In the genomic region with DNA sequence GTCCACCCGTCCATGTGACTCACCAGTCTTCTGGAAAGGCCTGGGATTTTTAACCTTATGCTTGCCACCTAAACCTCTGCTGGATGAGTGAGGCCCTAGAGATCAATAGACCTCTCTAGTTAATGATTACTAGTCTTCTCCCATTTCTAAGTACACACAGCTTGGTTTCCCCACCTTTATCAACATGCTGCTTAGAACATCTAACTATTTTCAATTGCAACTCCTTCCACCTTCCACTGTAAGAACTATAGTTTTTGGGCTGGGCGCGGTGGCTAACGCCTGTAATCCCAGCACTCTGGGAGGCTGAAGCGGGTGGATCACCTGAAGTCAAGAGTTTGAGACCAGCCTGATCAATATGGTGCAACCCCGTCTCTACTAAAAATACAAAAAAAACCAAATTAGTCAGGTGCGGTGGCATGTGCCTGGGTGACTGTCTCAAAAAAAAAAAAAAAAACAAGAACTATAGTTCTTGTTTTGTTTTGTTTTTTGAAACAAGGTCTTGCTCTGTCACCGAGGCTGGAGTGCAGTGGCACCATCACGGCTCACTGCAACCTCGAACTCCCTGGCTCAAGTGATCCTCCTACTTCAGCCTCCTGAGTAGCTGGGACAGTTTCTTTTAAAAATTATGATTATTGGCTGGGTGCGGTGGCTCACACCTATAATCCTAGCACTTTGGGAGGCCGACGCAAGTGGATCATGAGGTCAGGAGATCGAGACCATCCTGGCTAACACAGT, we compare ENCODE assay signal across 1 cellular context.
TF ChIP-seq lines count a peak whose summit lies in the region.

No MANE protein-coding gene starts in this region.

TF ChIP-seq in HepG2, 621 proteins besides CTCF, POLR2A, EP300 and RAD21 (continued from another document and continues in another):
- TF ChIP-seq ZNF619 (CRISPR knock-in tag; IDR thresholded peaks at IDR 0.05) (no peak), ZNF160 (CRISPR knock-in tag; IDR thresholded peaks at IDR 0.05) (no peak; the same call in 1 of the 2 replicates), RFX1 (IDR thresholded peaks at IDR 0.05) (no peak), ZNF331 (CRISPR knock-in tag; IDR thresholded peaks at IDR 0.05) (no peak; the same call in 1 of the 2 replicates), XRCC5 (optimal IDR thresholded peaks at IDR 0.05; ENCODE audit: low read length) (no peak), SP5 (CRISPR knock-in tag; IDR thresholded peaks at IDR 0.05; ENCODE audit: borderline replicate concordance, low read depth) (peak; percentile 47; the same call in 1 of the 2 replicates), TBL1XR1 (IDR thresholded peaks at IDR 0.05; ENCODE audit: borderline replicate concordance, low read length, partially characterized antibody) (no peak), NCOR1 (IDR thresholded peaks at IDR 0.05; ENCODE audit: borderline replicate concordance, low read length) (peak; percentile 83; the same call in 1 of the 2 replicates), ZZZ3 (CRISPR knock-in tag; IDR thresholded peaks at IDR 0.05; ENCODE audit: borderline replicate concordance) (no peak), TRIM22 (IDR thresholded peaks at IDR 0.05) (no peak), JUND (CRISPR knock-in tag; IDR thresholded peaks at IDR 0.05) (peak; percentile 63), ZNF230 (CRISPR knock-in tag; IDR thresholded peaks at IDR 0.05) (no peak), HMGA1 (CRISPR knock-in tag; conservative IDR thresholded peaks at IDR 0.05) (no peak), ZNF253 (CRISPR knock-in tag; IDR thresholded peaks at IDR 0.05; ENCODE audit: borderline replicate concordance) (no peak), GTF2F1 (IDR thresholded peaks at IDR 0.05; ENCODE audit: low read length) (no peak), ZNF780A (CRISPR knock-in tag; IDR thresholded peaks at IDR 0.05) (no peak), ZNF770 (CRISPR knock-in tag; IDR thresholded peaks at IDR 0.05) (peak; percentile 70), ZFP1 (CRISPR knock-in tag; IDR thresholded peaks at IDR 0.05) (peak; percentile 74; the same call in 1 of the 2 replicates), SRSF4 (IDR thresholded peaks at IDR 0.05; ENCODE audit: low read depth, low read length, poor library complexity, severe bottlenecking) (no peak), TOE1 (CRISPR knock-in tag; IDR thresholded peaks at IDR 0.05) (no peak), THRA (CRISPR knock-in tag; IDR thresholded peaks at IDR 0.05; ENCODE audit: borderline replicate concordance) (no peak; the same call in none of the 2 replicates), MBNL3 (CRISPR knock-in tag; conservative IDR thresholded peaks at IDR 0.05) (no peak), ZC3H13 (CRISPR knock-in tag; IDR thresholded peaks at IDR 0.05) (no peak), ZNF432 (CRISPR knock-in tag; IDR thresholded peaks at IDR 0.05; ENCODE audit: borderline replicate concordance) (no peak), ZKSCAN1 (IDR thresholded peaks at IDR 0.05; ENCODE audit: low read length) (no peak), RNF2 (conservative IDR thresholded peaks at IDR 0.05; ENCODE audit: low read depth) (no peak), ATM (IDR thresholded peaks at IDR 0.05; ENCODE audit: borderline replicate concordance) (no peak), TOPORS (CRISPR knock-in tag; IDR thresholded peaks at IDR 0.05) (no peak), ZNF775 (CRISPR knock-in tag; IDR thresholded peaks at IDR 0.05; ENCODE audit: borderline replicate concordance) (no peak), RFX3 (CRISPR knock-in tag; IDR thresholded peaks at IDR 0.05) (no peak), TP53 (CRISPR knock-in tag; conservative IDR thresholded peaks at IDR 0.05) (peak; percentile 83), AHR (CRISPR knock-in tag; IDR thresholded peaks at IDR 0.05) (no peak; the same call in 1 of the 2 replicates), MEF2D (CRISPR knock-in tag; IDR thresholded peaks at IDR 0.05) (0 out of 2 replicates have a peak, but pooled peaks have one; percentile 46), ZNF569 (CRISPR knock-in tag; IDR thresholded peaks at IDR 0.05; ENCODE audit: borderline replicate concordance) (no peak), ZFP41 (CRISPR knock-in tag; IDR thresholded peaks at IDR 0.05; ENCODE audit: borderline replicate concordance) (no peak), SMAD1 (CRISPR knock-in tag; IDR thresholded peaks at IDR 0.05; ENCODE audit: borderline replicate concordance, low read depth) (no peak), ZNF256 (CRISPR knock-in tag; conservative IDR thresholded peaks at IDR 0.05) (no peak), IRX3 (CRISPR knock-in tag; IDR thresholded peaks at IDR 0.05; ENCODE audit: borderline replicate concordance, low read depth) (no peak), GABPB1 (CRISPR knock-in tag; IDR thresholded peaks at IDR 0.05) (no peak; the same call in 1 of the 2 replicates), ZNF678 (CRISPR knock-in tag; IDR thresholded peaks at IDR 0.05) (no peak), ZNF17 (CRISPR knock-in tag; IDR thresholded peaks at IDR 0.05) (no peak), CREM (IDR thresholded peaks at IDR 0.05) (peak; percentile 62), CREM (CRISPR knock-in tag; IDR thresholded peaks at IDR 0.05) (no peak), MEIS1 (CRISPR knock-in tag; IDR thresholded peaks at IDR 0.05; ENCODE audit: borderline replicate concordance) (no peak), MLX (CRISPR knock-in tag; IDR thresholded peaks at IDR 0.05) (no peak; the same call in none of the 2 replicates), DBP (CRISPR knock-in tag; IDR thresholded peaks at IDR 0.05; ENCODE audit: not compliant biosample characterization) (no peak), RBM39 (IDR thresholded peaks at IDR 0.05; ENCODE audit: low read depth, low read length, poor library complexity, severe bottlenecking) (no peak), ZNF552 (CRISPR knock-in tag; IDR thresholded peaks at IDR 0.05; ENCODE audit: borderline replicate concordance) (no peak), MAF1 (CRISPR knock-in tag; IDR thresholded peaks at IDR 0.05; ENCODE audit: borderline replicate concordance) (no peak), KAT7 (CRISPR knock-in tag; IDR thresholded peaks at IDR 0.05; ENCODE audit: borderline replicate concordance) (no peak), TBX2 (CRISPR knock-in tag; IDR thresholded peaks at IDR 0.05; ENCODE audit: borderline replicate concordance) (peak; percentile 39; the same call in 1 of the 2 replicates), NFE2 (CRISPR knock-in tag; IDR thresholded peaks at IDR 0.05) (no peak), PATZ1 (CRISPR knock-in tag; IDR thresholded peaks at IDR 0.05) (peak; percentile 51; the same call in 1 of the 2 replicates)
- TF ChIP-seq, protein P1, sequence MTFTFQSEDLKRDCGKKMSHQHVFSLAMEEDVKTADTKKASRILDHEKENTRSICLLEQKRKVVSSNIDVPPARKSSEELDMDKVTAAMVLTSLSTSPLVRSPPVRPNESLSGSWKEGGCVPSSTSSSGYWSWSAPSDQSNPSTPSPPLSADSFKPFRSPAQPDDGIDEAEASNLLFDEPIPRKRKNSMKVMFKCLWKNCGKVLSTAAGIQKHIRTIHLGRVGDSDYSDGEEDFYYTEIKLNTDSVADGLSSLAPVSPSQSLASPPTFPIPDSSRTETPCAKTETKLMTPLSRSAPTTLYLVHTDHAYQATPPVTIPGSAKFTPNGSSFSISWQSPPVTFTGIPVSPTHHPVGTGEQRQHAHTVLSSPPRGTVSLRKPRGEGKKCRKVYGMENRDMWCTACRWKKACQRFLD (CRISPR knock-in tag; IDR thresholded peaks at IDR 0.05; ENCODE audit: borderline replicate concordance): 0 out of 2 replicates have a peak, but pooled peaks have one; percentile 36
- TF ChIP-seq, protein P2, sequence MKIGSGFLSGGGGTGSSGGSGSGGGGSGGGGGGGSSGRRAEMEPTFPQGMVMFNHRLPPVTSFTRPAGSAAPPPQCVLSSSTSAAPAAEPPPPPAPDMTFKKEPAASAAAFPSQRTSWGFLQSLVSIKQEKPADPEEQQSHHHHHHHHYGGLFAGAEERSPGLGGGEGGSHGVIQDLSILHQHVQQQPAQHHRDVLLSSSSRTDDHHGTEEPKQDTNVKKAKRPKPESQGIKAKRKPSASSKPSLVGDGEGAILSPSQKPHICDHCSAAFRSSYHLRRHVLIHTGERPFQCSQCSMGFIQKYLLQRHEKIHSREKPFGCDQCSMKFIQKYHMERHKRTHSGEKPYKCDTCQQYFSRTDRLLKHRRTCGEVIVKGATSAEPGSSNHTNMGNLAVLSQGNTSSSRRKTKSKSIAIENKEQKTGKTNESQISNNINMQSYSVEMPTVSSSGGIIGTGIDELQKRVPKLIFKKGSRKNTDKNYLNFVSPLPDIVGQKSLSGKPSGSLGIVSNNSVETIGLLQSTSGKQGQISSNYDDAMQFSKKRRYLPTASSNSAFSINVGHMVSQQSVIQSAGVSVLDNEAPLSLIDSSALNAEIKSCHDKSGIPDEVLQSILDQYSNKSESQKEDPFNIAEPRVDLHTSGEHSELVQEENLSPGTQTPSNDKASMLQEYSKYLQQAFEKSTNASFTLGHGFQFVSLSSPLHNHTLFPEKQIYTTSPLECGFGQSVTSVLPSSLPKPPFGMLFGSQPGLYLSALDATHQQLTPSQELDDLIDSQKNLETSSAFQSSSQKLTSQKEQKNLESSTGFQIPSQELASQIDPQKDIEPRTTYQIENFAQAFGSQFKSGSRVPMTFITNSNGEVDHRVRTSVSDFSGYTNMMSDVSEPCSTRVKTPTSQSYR (CRISPR knock-in tag; IDR thresholded peaks at IDR 0.05; ENCODE audit: borderline replicate concordance): no peak
- TF ChIP-seq, protein P3, sequence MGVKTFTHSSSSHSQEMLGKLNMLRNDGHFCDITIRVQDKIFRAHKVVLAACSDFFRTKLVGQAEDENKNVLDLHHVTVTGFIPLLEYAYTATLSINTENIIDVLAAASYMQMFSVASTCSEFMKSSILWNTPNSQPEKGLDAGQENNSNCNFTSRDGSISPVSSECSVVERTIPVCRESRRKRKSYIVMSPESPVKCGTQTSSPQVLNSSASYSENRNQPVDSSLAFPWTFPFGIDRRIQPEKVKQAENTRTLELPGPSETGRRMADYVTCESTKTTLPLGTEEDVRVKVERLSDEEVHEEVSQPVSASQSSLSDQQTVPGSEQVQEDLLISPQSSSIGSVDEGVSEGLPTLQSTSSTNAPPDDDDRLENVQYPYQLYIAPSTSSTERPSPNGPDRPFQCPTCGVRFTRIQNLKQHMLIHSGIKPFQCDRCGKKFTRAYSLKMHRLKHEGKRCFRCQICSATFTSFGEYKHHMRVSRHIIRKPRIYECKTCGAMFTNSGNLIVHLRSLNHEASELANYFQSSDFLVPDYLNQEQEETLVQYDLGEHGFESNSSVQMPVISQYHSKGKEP (CRISPR knock-in tag; IDR thresholded peaks at IDR 0.05): no peak
